ENCODE assay signal across 1 cellular context in genomic region chr11:66592457-66593302, GRCh38.
TF ChIP-seq lines count a peak whose summit lies in the region.

TSS of gene CCDC87 (minus strand) at chr11:66593063. CDS start at chr11:66593015, 48 bp downstream.
TSS of gene CCS (plus strand) at chr11:66593185. CDS start at chr11:66593262, 77 bp downstream.

TF ChIP-seq in K562, 482 proteins besides CTCF, POLR2A, EP300 and RAD21 (continued from another document and continues in another):
- TF ChIP-seq HBP1 (CRISPR knock-in tag; IDR thresholded peaks at IDR 0.05) (no peak), CSDE1 (IDR thresholded peaks at IDR 0.05) (no peak; a peak in 1 of 4 replicates), RFX1 (IDR thresholded peaks at IDR 0.05) (peak; percentile 96), ZNF41 (CRISPR knock-in tag; conservative IDR thresholded peaks at IDR 0.05) (no peak), FOXK2 (conservative IDR thresholded peaks at IDR 0.05 in 1 of 2, IDR thresholded peaks at IDR 0.05 in 1 of 2; ENCODE audit: low read depth in 2 of 2) (0 out of 4 replicates have a peak, but pooled peaks of 1 of the 2 experiments have one; percentile 21), DDX20 (tag; IDR thresholded peaks at IDR 0.05; ENCODE audit: low read depth) (no peak), NEUROD1 (IDR thresholded peaks at IDR 0.05; ENCODE audit: borderline replicate concordance, low read depth, low read length, partially characterized antibody) (peak; percentile 11), CEBPZ (IDR thresholded peaks at IDR 0.05; ENCODE audit: borderline replicate concordance, low read depth, low read length) (no peak), HLTF (IDR thresholded peaks at IDR 0.05) (no peak; the same call in 1 of the 2 replicates), ZNF512 (tag; IDR thresholded peaks at IDR 0.05) (no peak), NFIX (CRISPR knock-in tag; IDR thresholded peaks at IDR 0.05; ENCODE audit: low read depth) (no peak), NELFE (IDR thresholded peaks at IDR 0.05; ENCODE audit: insufficient read depth, insufficient read length) (no peak), ZNF282 (CRISPR knock-in tag; IDR thresholded peaks at IDR 0.05) (no peak), CREB3L1 (IDR thresholded peaks at IDR 0.05; ENCODE audit: borderline replicate concordance, low read depth) (peak; percentile 73; the same call in 1 of the 2 replicates), RBFOX2 (IDR thresholded peaks at IDR 0.05; ENCODE audit: low read depth, low read length) (peak; percentile 96), GABPA (tag; conservative IDR thresholded peaks at IDR 0.05; ENCODE audit: low read depth) (no peak), CHD1 (IDR thresholded peaks at IDR 0.05; ENCODE audit: low read length) (no peak), ZNF75A (CRISPR knock-in tag; IDR thresholded peaks at IDR 0.05) (no peak), MXD1 (CRISPR knock-in tag; IDR thresholded peaks at IDR 0.05; ENCODE audit: borderline replicate concordance, poor library complexity, severe bottlenecking) (no peak), ZNF140 (CRISPR knock-in tag; IDR thresholded peaks at IDR 0.05) (no peak), ZNF274 (IDR thresholded peaks at IDR 0.05; ENCODE audit: borderline replicate concordance, low read depth, low read length) (no peak), DIDO1 (tag; IDR thresholded peaks at IDR 0.05; ENCODE audit: low read depth) (no peak), SRSF3 (IDR thresholded peaks at IDR 0.05; ENCODE audit: insufficient read depth, low read length) (no peak), NCOA2 (IDR thresholded peaks at IDR 0.05; ENCODE audit: partially characterized antibody in 2 of 2) (no peak), PML (IDR thresholded peaks at IDR 0.05; ENCODE audit: low read length) (peak; percentile 66; the same call in 1 of the 2 replicates), NBN (IDR thresholded peaks at IDR 0.05; ENCODE audit: low read depth) (peak; percentile 25; the same call in 1 of the 2 replicates), TCF7L2 (IDR thresholded peaks at IDR 0.05; ENCODE audit: low read depth, low read length) (no peak), ZNF133 (CRISPR knock-in tag; IDR thresholded peaks at IDR 0.05) (no peak), KDM4B (IDR thresholded peaks at IDR 0.05; ENCODE audit: borderline replicate concordance in 2 of 2, low read depth in 1 of 2) (no peak), PTRF (tag; IDR thresholded peaks at IDR 0.05) (no peak), ZNF778 (CRISPR knock-in tag; IDR thresholded peaks at IDR 0.05) (no peak), ZZZ3 (IDR thresholded peaks at IDR 0.05) (no peak), ZNF586 (CRISPR knock-in tag; conservative IDR thresholded peaks at IDR 0.05) (no peak), SNIP1 (IDR thresholded peaks at IDR 0.05; ENCODE audit: low read depth) (no peak), CBX2 (IDR thresholded peaks at IDR 0.05; ENCODE audit: insufficient read depth, low read length, poor library complexity, severe bottlenecking) (no peak), ILK (tag; IDR thresholded peaks at IDR 0.05; ENCODE audit: borderline replicate concordance, low read depth) (no peak), ZBTB5 (IDR thresholded peaks at IDR 0.05) (no peak), ELF2 (CRISPR knock-in tag; IDR thresholded peaks at IDR 0.05) (no peak), ARID4B (CRISPR knock-in tag; IDR thresholded peaks at IDR 0.05) (peak; percentile 89), SMAD4 (CRISPR knock-in tag; conservative IDR thresholded peaks at IDR 0.05) (peak; percentile 49), PRMT5 (CRISPR knock-in tag; IDR thresholded peaks at IDR 0.05) (no peak), ARNT (IDR thresholded peaks at IDR 0.05) (no peak), FOXP1 (CRISPR knock-in tag; IDR thresholded peaks at IDR 0.05) (0 out of 2 replicates have a peak, but pooled peaks have one; percentile 47), ZNF76 (CRISPR knock-in tag; IDR thresholded peaks at IDR 0.05; ENCODE audit: borderline replicate concordance) (0 out of 2 replicates have a peak, but pooled peaks have one; percentile 60), MEIS2 (IDR thresholded peaks at IDR 0.05; ENCODE audit: partially characterized antibody) (peak; percentile 90), ZNF449 (CRISPR knock-in tag; IDR thresholded peaks at IDR 0.05) (no peak), ZNF639 (CRISPR knock-in tag; conservative IDR thresholded peaks at IDR 0.05 in 1 of 2, IDR thresholded peaks at IDR 0.05 in 1 of 2) (peak in 1 of 2 experiments; percentile 31; a peak in 1 of 4 replicates), HDAC6 (IDR thresholded peaks at IDR 0.05; ENCODE audit: low read depth, low read length) (no peak), JUN (IDR thresholded peaks at IDR 0.05; ENCODE audit: borderline replicate concordance, low read depth, low read length) (no peak), JUN (CRISPR knock-in tag; IDR thresholded peaks at IDR 0.05; ENCODE audit: borderline replicate concordance) (no peak), ZNF77 (CRISPR knock-in tag; IDR thresholded peaks at IDR 0.05) (no peak), TFAM (CRISPR knock-in tag; conservative IDR thresholded peaks at IDR 0.05) (no peak), ZNF239 (CRISPR knock-in tag; IDR thresholded peaks at IDR 0.05) (no peak), SMARCA4 (IDR thresholded peaks at IDR 0.05) (no peak)
